In the genomic region with DNA sequence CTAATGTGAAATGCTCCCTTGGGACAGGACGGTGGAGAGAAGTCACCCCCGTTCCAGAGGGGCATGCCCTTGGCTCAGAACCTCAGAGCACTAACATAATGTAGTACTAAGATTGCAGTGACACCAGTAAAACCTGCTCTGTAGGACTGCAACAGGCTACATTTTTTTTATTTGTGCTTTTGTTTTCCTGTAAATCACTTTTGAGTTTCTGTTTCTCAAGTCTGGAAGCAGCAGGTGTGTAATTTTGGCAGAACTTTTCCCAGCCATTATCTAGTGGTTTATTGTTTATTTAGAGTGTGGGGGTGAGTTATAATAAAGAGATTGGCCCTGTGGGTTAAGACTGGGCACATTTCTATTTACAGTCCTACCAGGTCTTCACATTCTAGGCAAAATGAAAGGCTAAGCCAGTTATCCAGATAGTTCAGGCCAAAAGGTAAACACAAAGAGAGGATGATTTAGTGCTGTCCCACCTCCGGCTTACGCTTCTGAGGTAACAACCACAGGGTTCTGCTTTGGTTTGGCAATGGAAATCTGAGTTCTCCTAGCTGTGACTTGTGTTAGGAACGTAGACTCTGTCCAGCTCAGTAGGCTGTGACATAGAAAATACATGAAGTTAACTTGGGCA, we compare ENCODE assay signal across 1 cellular context.
TF ChIP-seq lines count a peak whose summit lies in the region.

No MANE protein-coding gene starts in this region.

TF ChIP-seq in HEK293, 187 proteins besides CTCF, POLR2A, EP300 and RAD21 (continued from another document):
- TF ChIP-seq, protein P1, sequence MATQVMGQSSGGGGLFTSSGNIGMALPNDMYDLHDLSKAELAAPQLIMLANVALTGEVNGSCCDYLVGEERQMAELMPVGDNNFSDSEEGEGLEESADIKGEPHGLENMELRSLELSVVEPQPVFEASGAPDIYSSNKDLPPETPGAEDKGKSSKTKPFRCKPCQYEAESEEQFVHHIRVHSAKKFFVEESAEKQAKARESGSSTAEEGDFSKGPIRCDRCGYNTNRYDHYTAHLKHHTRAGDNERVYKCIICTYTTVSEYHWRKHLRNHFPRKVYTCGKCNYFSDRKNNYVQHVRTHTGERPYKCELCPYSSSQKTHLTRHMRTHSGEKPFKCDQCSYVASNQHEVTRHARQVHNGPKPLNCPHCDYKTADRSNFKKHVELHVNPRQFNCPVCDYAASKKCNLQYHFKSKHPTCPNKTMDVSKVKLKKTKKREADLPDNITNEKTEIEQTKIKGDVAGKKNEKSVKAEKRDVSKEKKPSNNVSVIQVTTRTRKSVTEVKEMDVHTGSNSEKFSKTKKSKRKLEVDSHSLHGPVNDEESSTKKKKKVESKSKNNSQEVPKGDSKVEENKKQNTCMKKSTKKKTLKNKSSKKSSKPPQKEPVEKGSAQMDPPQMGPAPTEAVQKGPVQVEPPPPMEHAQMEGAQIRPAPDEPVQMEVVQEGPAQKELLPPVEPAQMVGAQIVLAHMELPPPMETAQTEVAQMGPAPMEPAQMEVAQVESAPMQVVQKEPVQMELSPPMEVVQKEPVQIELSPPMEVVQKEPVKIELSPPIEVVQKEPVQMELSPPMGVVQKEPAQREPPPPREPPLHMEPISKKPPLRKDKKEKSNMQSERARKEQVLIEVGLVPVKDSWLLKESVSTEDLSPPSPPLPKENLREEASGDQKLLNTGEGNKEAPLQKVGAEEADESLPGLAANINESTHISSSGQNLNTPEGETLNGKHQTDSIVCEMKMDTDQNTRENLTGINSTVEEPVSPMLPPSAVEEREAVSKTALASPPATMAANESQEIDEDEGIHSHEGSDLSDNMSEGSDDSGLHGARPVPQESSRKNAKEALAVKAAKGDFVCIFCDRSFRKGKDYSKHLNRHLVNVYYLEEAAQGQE (tag by site-specific recombination; IDR thresholded peaks at IDR 0.05), result peak; percentile 52; the same call in 1 of the 2 replicates
- peak; percentile 39; the same call in 1 of the 2 replicates for TF ChIP-seq FEZF1 (tag by site-specific recombination; IDR thresholded peaks at IDR 0.05)
